ENCODE assay signal across 2 cellular contexts in genomic region chr20:52812231-52812847, GRCh38.
TF ChIP-seq lines count a peak whose summit lies in the region.

No MANE protein-coding gene starts in this region.

TF ChIP-seq in SK-N-SH, 30 proteins besides CTCF, POLR2A, EP300 and RAD21 (continued from another document):
- TF ChIP-seq USF1 (IDR thresholded peaks at IDR 0.05; ENCODE audit: borderline replicate concordance, low read depth) (no peak), REST (IDR thresholded peaks at IDR 0.05; ENCODE audit: low read depth, low read length) (no peak), GATA2 (CRISPR knock-in tag; IDR thresholded peaks at IDR 0.05) (no peak), PBX3 (IDR thresholded peaks at IDR 0.05) (no peak), RCOR1 (IDR thresholded peaks at IDR 0.05; ENCODE audit: low read length) (no peak), NFIC (IDR thresholded peaks at IDR 0.05; ENCODE audit: borderline replicate concordance) (no peak)

TF ChIP-seq in SK-N-SH treated with all-trans-retinoic acid at 6 μM for 48 hours, 23 proteins besides CTCF, POLR2A, EP300 and RAD21:
- TF ChIP-seq TSHZ2 (CRISPR knock-in tag; IDR thresholded peaks at IDR 0.05) (no peak), ARNTL (CRISPR knock-in tag; IDR thresholded peaks at IDR 0.05; ENCODE audit: borderline replicate concordance, low read depth) (no peak), PATZ1 (CRISPR knock-in tag; IDR thresholded peaks at IDR 0.05; ENCODE audit: borderline replicate concordance) (no peak), ZNF8 (CRISPR knock-in tag; IDR thresholded peaks at IDR 0.05) (no peak), GLIS3 (CRISPR knock-in tag; IDR thresholded peaks at IDR 0.05) (no peak), ZC3H10 (CRISPR knock-in tag; IDR thresholded peaks at IDR 0.05) (no peak), CREB5 (CRISPR knock-in tag; IDR thresholded peaks at IDR 0.05; ENCODE audit: low read depth) (no peak), CSDC2 (CRISPR knock-in tag; IDR thresholded peaks at IDR 0.05) (no peak), OSR1 (CRISPR knock-in tag; IDR thresholded peaks at IDR 0.05) (no peak)
